Comparison of ENCODE assay signal across 1 cellular context in the genomic region with DNA sequence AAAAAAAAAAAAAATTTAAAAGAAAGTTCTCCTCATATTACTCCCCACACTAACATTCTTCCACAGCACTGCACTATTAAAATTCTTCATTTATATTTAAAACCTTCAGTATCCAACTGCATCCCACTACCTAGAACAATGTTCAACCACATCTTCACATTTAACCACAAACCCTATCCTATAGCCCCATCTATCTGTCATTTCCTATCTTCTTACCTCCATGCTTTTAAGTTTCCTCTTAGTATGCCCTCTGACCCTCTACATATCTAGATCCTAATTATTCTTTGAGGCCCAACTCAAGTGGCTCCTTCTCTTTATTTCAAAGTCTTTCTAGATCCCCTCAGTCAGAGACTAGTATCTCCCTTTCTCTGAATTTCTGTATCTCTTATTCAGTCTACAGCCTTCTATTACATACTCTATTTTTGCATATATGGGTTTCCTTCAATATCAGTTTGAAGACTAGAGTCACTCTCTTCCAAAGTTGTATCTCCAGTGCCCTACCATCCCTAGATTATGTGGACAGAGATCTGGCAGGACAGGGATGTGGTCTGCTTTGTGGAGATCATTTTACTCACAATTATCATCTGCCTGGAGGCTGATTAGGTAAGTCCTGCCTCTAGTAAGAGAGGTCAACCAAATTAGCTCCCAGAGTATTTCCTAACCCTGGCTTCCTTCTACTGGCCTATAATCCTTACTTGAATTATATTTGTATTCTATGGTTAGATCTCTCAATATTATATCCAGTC.
TF ChIP-seq lines count a peak whose summit lies in the region.

No MANE protein-coding gene starts in this region.

TF ChIP-seq in HEK293, 187 proteins besides CTCF, POLR2A, EP300 and RAD21 (continued from another document):
- TF ChIP-seq ZNF621 (tag by site-specific recombination; IDR thresholded peaks at IDR 0.05): no peak
- TF ChIP-seq, protein P1, sequence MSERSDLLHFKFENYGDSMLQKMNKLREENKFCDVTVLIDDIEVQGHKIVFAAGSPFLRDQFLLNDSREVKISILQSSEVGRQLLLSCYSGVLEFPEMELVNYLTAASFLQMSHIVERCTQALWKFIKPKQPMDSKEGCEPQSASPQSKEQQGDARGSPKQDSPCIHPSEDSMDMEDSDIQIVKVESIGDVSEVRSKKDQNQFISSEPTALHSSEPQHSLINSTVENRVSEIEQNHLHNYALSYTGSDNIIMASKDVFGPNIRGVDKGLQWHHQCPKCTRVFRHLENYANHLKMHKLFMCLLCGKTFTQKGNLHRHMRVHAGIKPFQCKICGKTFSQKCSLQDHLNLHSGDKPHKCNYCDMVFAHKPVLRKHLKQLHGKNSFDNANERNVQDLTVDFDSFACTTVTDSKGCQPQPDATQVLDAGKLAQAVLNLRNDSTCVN (tag by site-specific recombination; optimal IDR thresholded peaks at IDR 0.05): no peak
- TF ChIP-seq KLF1 (tag by site-specific recombination; IDR thresholded peaks at IDR 0.05): no peak
- TF ChIP-seq GFI1B (tag by site-specific recombination; IDR thresholded peaks at IDR 0.05): no peak
- TF ChIP-seq, protein P2, sequence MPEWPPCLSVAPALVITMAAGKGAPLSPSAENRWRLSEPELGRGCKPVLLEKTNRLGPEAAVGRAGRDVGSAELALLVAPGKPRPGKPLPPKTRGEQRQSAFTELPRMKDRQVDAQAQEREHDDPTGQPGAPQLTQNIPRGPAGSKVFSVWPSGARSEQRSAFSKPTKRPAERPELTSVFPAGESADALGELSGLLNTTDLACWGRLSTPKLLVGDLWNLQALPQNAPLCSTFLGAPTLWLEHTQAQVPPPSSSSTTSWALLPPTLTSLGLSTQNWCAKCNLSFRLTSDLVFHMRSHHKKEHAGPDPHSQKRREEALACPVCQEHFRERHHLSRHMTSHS (tag by site-specific recombination; IDR thresholded peaks at IDR 0.05): no peak
